34 cellular contexts compared by ENCODE assay signal in genomic region chr6:83488448-83488847, GRCh38. TPM values are rescaled to one million over a fixed set of nuclear protein-coding genes. Genes with fewer than 3 reads are reported as not detected.
"Had no signal": no experiment of that assay in that cellular context is flagged by ENCODE, and none has a peak within 500 bp of the region (broad histone marks: within the 10 kb centered on the region; RNA-seq: fewer than 3 reads in every experiment).

No MANE protein-coding gene starts in this region.

- ATAC-seq: activated CD4-positive, CD25-positive, alpha-beta regulatory T cell treated with anti-CD3 and anti-CD28 coated beads, Interleukin-2, amount 50 U/mL, for 24 hours; activated CD8-positive, alpha-beta T cell treated with anti-CD3 and anti-CD28 coated beads for 36 hours; activated naive CD8-positive, alpha-beta T cell treated with anti-CD3 and anti-CD28 coated beads, Interleukin-2, amount 50 U/mL, for 24 hours; activated T-cell treated with anti-CD3 and anti-CD28 coated beads, Interleukin-2, amount 50 U/mL, for 4 hours; body of pancreas; gastrocnemius medialis; T-helper 17 cell had no signal

- H3K36me3 ChIP-seq: adrenal gland, esophagus muscularis mucosa, gastrocnemius medialis, WERI-Rb-1 had no signal

- H3K27ac Mint-ChIP-seq: activated B cell treated with CpG ODN at 0.5 μM for 24 hours; activated CD8-positive, alpha-beta T cell treated with anti-CD3 and anti-CD28 coated beads for 36 hours; activated naive CD4-positive, alpha-beta T cell treated with anti-CD3 and anti-CD28 coated beads for 36 hours; activated naive CD4-positive, alpha-beta T cell treated with anti-CD3 and anti-CD28 coated beads, Interleukin-2, amount 50 U/mL, for 24 hours; activated naive CD8-positive, alpha-beta T cell treated with anti-CD3 and anti-CD28 coated beads for 36 hours; activated naive CD8-positive, alpha-beta T cell treated with anti-CD3 and anti-CD28 coated beads, Interleukin-2, amount 50 U/mL, for 24 hours; activated T-helper 1 cell treated with anti-CD3 and anti-CD28 coated beads, Interleukin-12 subunit alpha, Interleukin-12 subunit beta, Interleukin-2, Interleukin-4 antibody, amounts not matched to agents 30 ng/mL and 10 ng/mL and 1 ng/mL, durations not matched to agents 14 hours and 24 hours and 36 hours; activated T-helper 2 cell treated with anti-CD3 and anti-CD28 coated beads, Interferon-gamma antibody, Interleukin-2, Interleukin-4, amounts not matched to agents 10 μg/mL and 5 μg/mL and 100 μg/mL, durations not matched to agents 14 hours and 24 hours and 36 hours; endodermal cell; T-helper 17 cell; T-helper 2 cell treated with Interferon-gamma antibody and Interleukin-4, amounts not matched to agents 5 μg/mL and 100 μg/mL, for 36 hours had no signal

- H3K4me1 ChIP-seq: adrenal gland, body of pancreas, esophagus muscularis mucosa, gastrocnemius medialis had no signal

- DNase-seq: activated B cell treated with CpG ODN at 0.5 μM for 24 hours; activated CD4-positive, alpha-beta T cell treated with anti-CD3 and anti-CD28 coated beads for 48 hours; activated CD4-positive, alpha-beta T cell treated with anti-CD3 and anti-CD28 coated beads, Interleukin-2, amount 50 U/mL, for 1 hour; activated CD4-positive, alpha-beta T cell treated with anti-CD3 and anti-CD28 coated beads, Interleukin-2, amount 50 U/mL, for 48 hours; activated CD8-positive, alpha-beta memory T cell treated with anti-CD3 and anti-CD28 coated beads for 24 hours; activated CD8-positive, alpha-beta T cell treated with anti-CD3 and anti-CD28 coated beads for 36 hours; activated effector memory CD4-positive, alpha-beta T cell treated with anti-CD3 and anti-CD28 coated beads, Interleukin-2, amount 50 U/mL, for 16 hours; activated naive CD4-positive, alpha-beta T cell treated with anti-CD3 and anti-CD28 coated beads for 36 hours; activated naive CD8-positive, alpha-beta T cell treated with anti-CD3 and anti-CD28 coated beads for 36 hours; activated naive CD8-positive, alpha-beta T cell treated with anti-CD3 and anti-CD28 coated beads, Interleukin-2, amount 50 U/mL, for 24 hours; activated T-cell treated with anti-CD3 and anti-CD28 coated beads, Interleukin-2, amount 50 U/mL, for 4 hours; adrenal gland; amygdala; aorta; body of pancreas; caudate nucleus; cortex of kidney; dermis blood vessel endothelial cell; effector CD8-positive, alpha-beta T cell; endodermal cell; erythroblast; gastrocnemius medialis; glutamatergic neuron; T-helper 1 cell; T-helper 17 cell; T1000; WERI-Rb-1 had no signal

- H3K4me1 Mint-ChIP-seq: activated B cell treated with CpG ODN at 0.5 μM for 24 hours; activated naive CD4-positive, alpha-beta T cell treated with anti-CD3 and anti-CD28 coated beads, Interleukin-2, amount 50 U/mL, for 24 hours; activated naive CD8-positive, alpha-beta T cell treated with anti-CD3 and anti-CD28 coated beads for 36 hours; activated naive CD8-positive, alpha-beta T cell treated with anti-CD3 and anti-CD28 coated beads, Interleukin-2, amount 50 U/mL, for 24 hours; T-helper 17 cell had no signal

- H3K27me3 Mint-ChIP-seq: activated B cell treated with CpG ODN at 0.5 μM for 24 hours; activated CD8-positive, alpha-beta T cell treated with anti-CD3 and anti-CD28 coated beads for 36 hours; activated naive CD4-positive, alpha-beta T cell treated with anti-CD3 and anti-CD28 coated beads, Interleukin-2, amount 50 U/mL, for 24 hours; activated naive CD8-positive, alpha-beta T cell treated with anti-CD3 and anti-CD28 coated beads for 36 hours; activated naive CD8-positive, alpha-beta T cell treated with anti-CD3 and anti-CD28 coated beads, Interleukin-2, amount 50 U/mL, for 24 hours had no signal

- H3K27me3 ChIP-seq: adrenal gland, body of pancreas, esophagus muscularis mucosa, foreskin keratinocyte, gastrocnemius medialis had no signal

- H3K4me3 ChIP-seq: adrenal gland, body of pancreas, esophagus muscularis mucosa, gastrocnemius medialis had no signal

- H3K36me3 Mint-ChIP-seq: activated naive CD4-positive, alpha-beta T cell treated with anti-CD3 and anti-CD28 coated beads, Interleukin-2, amount 50 U/mL, for 24 hours; activated naive CD8-positive, alpha-beta T cell treated with anti-CD3 and anti-CD28 coated beads for 36 hours had no signal

- H3K9me3 ChIP-seq: adrenal gland, body of pancreas, esophagus muscularis mucosa, gastrocnemius medialis had no signal

- H3K4me3 Mint-ChIP-seq: activated B cell treated with CpG ODN at 0.5 μM for 24 hours; activated CD8-positive, alpha-beta T cell treated with anti-CD3 and anti-CD28 coated beads for 36 hours; activated naive CD4-positive, alpha-beta T cell treated with anti-CD3 and anti-CD28 coated beads for 36 hours; activated naive CD4-positive, alpha-beta T cell treated with anti-CD3 and anti-CD28 coated beads, Interleukin-2, amount 50 U/mL, for 24 hours; activated naive CD8-positive, alpha-beta T cell treated with anti-CD3 and anti-CD28 coated beads for 36 hours; activated naive CD8-positive, alpha-beta T cell treated with anti-CD3 and anti-CD28 coated beads, Interleukin-2, amount 50 U/mL, for 24 hours; activated T-cell treated with anti-CD3 and anti-CD28 coated beads, Interleukin-2, amount 50 U/mL, for 4 hours; activated T-helper 1 cell treated with anti-CD3 and anti-CD28 coated beads, Interleukin-12 subunit alpha, Interleukin-12 subunit beta, Interleukin-2, Interleukin-4 antibody, amounts not matched to agents 30 ng/mL and 10 ng/mL and 1 ng/mL, durations not matched to agents 14 hours and 24 hours and 36 hours; endodermal cell; T-helper 17 cell; T-helper 2 cell treated with Interferon-gamma antibody and Interleukin-4, amounts not matched to agents 5 μg/mL and 100 μg/mL, for 36 hours had no signal

- H3K27ac ChIP-seq: adrenal gland, body of pancreas, esophagus muscularis mucosa, foreskin keratinocyte, gastrocnemius medialis, WERI-Rb-1 had no signal

- H3K9me3 Mint-ChIP-seq: activated B cell treated with CpG ODN at 0.5 μM for 24 hours; activated CD8-positive, alpha-beta T cell treated with anti-CD3 and anti-CD28 coated beads for 36 hours; activated naive CD4-positive, alpha-beta T cell treated with anti-CD3 and anti-CD28 coated beads for 36 hours; activated naive CD4-positive, alpha-beta T cell treated with anti-CD3 and anti-CD28 coated beads, Interleukin-2, amount 50 U/mL, for 24 hours; activated naive CD8-positive, alpha-beta T cell treated with anti-CD3 and anti-CD28 coated beads for 36 hours; activated naive CD8-positive, alpha-beta T cell treated with anti-CD3 and anti-CD28 coated beads, Interleukin-2, amount 50 U/mL, for 24 hours; activated T-cell treated with anti-CD3 and anti-CD28 coated beads, Interleukin-2, amount 50 U/mL, for 4 hours; activated T-helper 1 cell treated with anti-CD3 and anti-CD28 coated beads, Interleukin-12 subunit alpha, Interleukin-12 subunit beta, Interleukin-2, Interleukin-4 antibody, amounts not matched to agents 30 ng/mL and 10 ng/mL and 1 ng/mL, durations not matched to agents 14 hours and 24 hours and 36 hours; activated T-helper 2 cell treated with anti-CD3 and anti-CD28 coated beads, Interferon-gamma antibody, Interleukin-2, Interleukin-4, amounts not matched to agents 10 μg/mL and 5 μg/mL and 100 μg/mL, durations not matched to agents 14 hours and 24 hours and 36 hours; endodermal cell; T-helper 2 cell treated with Interferon-gamma antibody and Interleukin-4, amounts not matched to agents 5 μg/mL and 100 μg/mL, for 36 hours had no signal

RNA-seq across cellular contexts. Expression of gene PRSS35, which starts 23.9 kb away (rescaled TPM):
- total RNA-seq: activated B cell treated with CpG ODN at 0.5 μM for 24 hours; activated CD8-positive, alpha-beta T cell treated with anti-CD3 and anti-CD28 coated beads for 36 hours; activated naive CD4-positive, alpha-beta T cell treated with anti-CD3 and anti-CD28 coated beads for 36 hours; activated naive CD8-positive, alpha-beta T cell treated with anti-CD3 and anti-CD28 coated beads for 36 hours; activated T-cell treated with anti-CD3 and anti-CD28 coated beads, Interleukin-2, amount 50 U/mL, for 4 hours; activated T-helper 1 cell treated with anti-CD3 and anti-CD28 coated beads, Interleukin-12 subunit alpha, Interleukin-12 subunit beta, Interleukin-2, Interleukin-4 antibody, amounts not matched to agents 30 ng/mL and 10 ng/mL and 1 ng/mL, durations not matched to agents 14 hours and 24 hours and 36 hours; activated T-helper 2 cell treated with anti-CD3 and anti-CD28 coated beads, Interferon-gamma antibody, Interleukin-2, Interleukin-4, amounts not matched to agents 10 μg/mL and 5 μg/mL and 100 μg/mL, durations not matched to agents 14 hours and 24 hours and 36 hours; dermis blood vessel endothelial cell; foreskin keratinocyte had no signal

RNA-seq across cellular contexts. Expression of gene ME1, which starts 57.6 kb away (rescaled TPM):
- total RNA-seq: activated B cell treated with CpG ODN at 0.5 μM for 24 hours; activated naive CD4-positive, alpha-beta T cell treated with anti-CD3 and anti-CD28 coated beads for 36 hours; activated naive CD8-positive, alpha-beta T cell treated with anti-CD3 and anti-CD28 coated beads for 36 hours; activated T-helper 1 cell treated with anti-CD3 and anti-CD28 coated beads, Interleukin-12 subunit alpha, Interleukin-12 subunit beta, Interleukin-2, Interleukin-4 antibody, amounts not matched to agents 30 ng/mL and 10 ng/mL and 1 ng/mL, durations not matched to agents 14 hours and 24 hours and 36 hours; activated T-helper 2 cell treated with anti-CD3 and anti-CD28 coated beads, Interferon-gamma antibody, Interleukin-2, Interleukin-4, amounts not matched to agents 10 μg/mL and 5 μg/mL and 100 μg/mL, durations not matched to agents 14 hours and 24 hours and 36 hours had no signal
